9 cellular contexts compared by ENCODE assay signal in genomic region chr9:34123682-34124081, GRCh38. TPM values are rescaled to one million over a fixed set of nuclear protein-coding genes. Genes with fewer than 3 reads are reported as not detected.
DNase-seq lines count a peak whose midpoint lies in the region; ATAC-seq and TF ChIP-seq lines count a peak whose summit lies in the region.
"Had no signal": no experiment of that assay in that cellular context is flagged by ENCODE, and none has a peak within 500 bp of the region (broad histone marks: within the 10 kb centered on the region; RNA-seq: fewer than 3 reads in every experiment).

No MANE protein-coding gene starts in this region.

- no peaks in the 10 kb centered on the region for H3K9me3 Mint-ChIP-seq in activated B cell treated with CpG ODN at 0.5 μM for 24 hours

- peaks cover 39% of the 10 kb centered on the region for H3K27me3 Mint-ChIP-seq in activated B cell treated with CpG ODN at 0.5 μM for 24 hours

- no peak overlapping the region; the same call in 1 of the 2 replicates for H3K4me3 ChIP-seq in GM12864 (ENCODE audit: low read depth, low read length)
- H3K4me3 ChIP-seq: tibial artery had no signal

- no peak for TF ChIP-seq CTCF in GM12864 (IDR thresholded peaks at IDR 0.05; ENCODE audit: low read depth, low read length, missing control alignments)
- no peak for TF ChIP-seq CTCF in activated B cell treated with CpG ODN at 0.5 μM for 24 hours (IDR thresholded peaks at IDR 0.05)

- H3K27ac Mint-ChIP-seq in activated B cell treated with CpG ODN at 0.5 μM for 24 hours: peak overlapping the region; percentile 67

- peak; percentile 36 for ATAC-seq in HG02870 (IDR thresholded peaks at IDR 0.05; ENCODE audit: unreplicated experiment)
- peak; percentile 79 for ATAC-seq in activated B cell treated with CpG ODN at 0.5 μM for 24 hours (ENCODE audit: low read depth)
- ATAC-seq in esophagus mucosa: no peak

- H3K4me1 Mint-ChIP-seq in activated B cell treated with CpG ODN at 0.5 μM for 24 hours: peaks cover 49% of the 10 kb centered on the region

- CTCF ChIA-PET in activated B cell treated with CpG ODN at 0.5 μM for 24 hours (lab: Charles Lee) (interaction anchor here (0.6 kb wide), 1 partner anchor 129 kb away, joined by 3 read pairs; no protein-coding TSS in a partner anchor), HEK293T (lab: Yijun Ruan, JAX) (no interaction called here)

- intact Hi-C loops in activated B cell treated with CpG ODN at 0.5 μM for 24 hours (cut with micrococcal nuclease): no loop called here

- DNase-seq in GM12864 (ENCODE audit: low read depth): peak; percentile 60
- DNase-seq in activated B cell treated with CpG ODN at 0.5 μM for 24 hours: no peak
- DNase-seq in myocyte (ENCODE audit: low read depth): peak; percentile 47
- DNase-seq in AG08395 (ENCODE audit: low spot score): no peak
- no peak for DNase-seq in NCI-H345 (lab: John Stamatoyannopoulos, UW)
- no peak for DNase-seq in HEK293T (ENCODE audit: extremely low spot score)

- peak overlapping the region; percentile 68 for H3K4me3 Mint-ChIP-seq in activated B cell treated with CpG ODN at 0.5 μM for 24 hours

- POLR2A ChIA-PET in activated B cell treated with CpG ODN at 0.5 μM for 24 hours (lab: Charles Lee): interaction anchor here (1.6 kb wide), 1 partner anchor 75 kb away, joined by 3 read pairs; the partner anchor contains the start of gene UBAP2
- POLR2A ChIA-PET in HEK293T (lab: Yijun Ruan, JAX): no interaction called here

- peaks cover 5% of the 10 kb centered on the region for H3K36me3 Mint-ChIP-seq in activated B cell treated with CpG ODN at 0.5 μM for 24 hours (ENCODE audit: low read depth)

TF ChIP-seq in HEK293T, 16 proteins besides CTCF, POLR2A, EP300 and RAD21:
- TF ChIP-seq HDGF (IDR thresholded peaks at IDR 0.05; ENCODE audit: borderline replicate concordance) (no peak), BHLHE40 (IDR thresholded peaks at IDR 0.05; ENCODE audit: borderline replicate concordance) (no peak), TARDBP (IDR thresholded peaks at IDR 0.05) (no peak), CTBP1 (IDR thresholded peaks at IDR 0.05; ENCODE audit: borderline replicate concordance) (no peak), FOXA1 (IDR thresholded peaks at IDR 0.05) (no peak), LEF1 (IDR thresholded peaks at IDR 0.05; ENCODE audit: borderline replicate concordance) (no peak), FOXM1 (IDR thresholded peaks at IDR 0.05; ENCODE audit: borderline replicate concordance) (no peak), FOXK2 (IDR thresholded peaks at IDR 0.05) (no peak), ELF4 (IDR thresholded peaks at IDR 0.05) (no peak), ARNT (IDR thresholded peaks at IDR 0.05) (no peak), ZNF384 (IDR thresholded peaks at IDR 0.05) (no peak), L3MBTL2 (conservative IDR thresholded peaks at IDR 0.05) (no peak), SUZ12 (IDR thresholded peaks at IDR 0.05) (no peak), NFRKB (IDR thresholded peaks at IDR 0.05) (no peak), SP1 (IDR thresholded peaks at IDR 0.05) (no peak), PKNOX1 (IDR thresholded peaks at IDR 0.05) (no peak)

RNA-seq across cellular contexts. Expression of gene DCAF12, which starts 2.8 kb away (rescaled TPM):
- 3.8 and 5.9 TPM in 2 replicates for total RNA-seq in activated B cell treated with CpG ODN at 0.5 μM for 24 hours
- total RNA-seq in myocyte: 32.1 and 36.9 TPM in 2 replicates
- polyA plus RNA-seq in myocyte (2012): 26.4 TPM
- total RNA-seq in esophagus mucosa: 39.5 TPM

RNA-seq across cellular contexts. Expression of gene UBAP1, which starts 55.2 kb away (rescaled TPM):
- total RNA-seq in activated B cell treated with CpG ODN at 0.5 μM for 24 hours: 28.3 and 30.6 TPM in 2 replicates
- 28.6 and 30.5 TPM in 2 replicates for total RNA-seq in myocyte
- 54.7 TPM for polyA plus RNA-seq in myocyte (2012)
- 63.9 TPM for total RNA-seq in esophagus mucosa

Comparison
In these comparisons a context has a peak if more than half of its experiments do, and no peak if none do; other contexts are left out.
1. DNase-seq: peak in GM12864 (single experiment) and myocyte (single experiment); none in activated B cell treated with CpG ODN at 0.5 μM for 24 hours (single experiment), AG08395 (single experiment), NCI-H345 (single experiment) and HEK293T (single experiment).